Comparison of ENCODE assay signal across 11 cellular contexts in the genomic region with DNA sequence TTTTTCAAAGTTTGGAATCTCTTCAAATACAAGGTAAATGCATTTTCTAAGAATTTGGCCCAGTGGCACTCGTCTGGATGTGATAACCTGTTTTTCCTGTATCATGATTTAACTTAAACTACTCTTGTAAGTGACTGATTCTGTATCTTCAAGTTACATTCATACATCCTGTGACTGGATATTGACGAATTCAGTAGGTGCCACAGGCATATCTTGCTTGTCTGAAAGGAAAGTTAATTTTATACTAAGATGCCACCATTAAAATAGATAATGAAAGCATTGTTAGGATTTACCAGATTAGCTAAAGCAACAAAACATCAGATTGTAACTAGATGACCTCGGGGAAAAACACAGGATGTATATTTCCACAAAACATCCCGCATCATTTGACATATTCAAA.
DNase-seq lines count a peak whose midpoint lies in the region; ATAC-seq lines count a peak whose summit lies in the region.
"Had no signal": no experiment of that assay in that cellular context is flagged by ENCODE, and none has a peak within 500 bp of the region (broad histone marks: within the 10 kb centered on the region; RNA-seq: fewer than 3 reads in every experiment).

No MANE protein-coding gene starts in this region.

- no peak overlapping the region for H3K27ac Mint-ChIP-seq in T-helper 2 cell treated with Interferon-gamma antibody and Interleukin-4, amounts not matched to agents 5 μg/mL and 100 μg/mL, for 36 hours
- H3K27ac Mint-ChIP-seq: activated T-cell treated with anti-CD3 and anti-CD28 coated beads, Interleukin-2, amount 50 U/mL, for 24 hours had no signal

- ATAC-seq in GM19025 (IDR thresholded peaks at IDR 0.05; ENCODE audit: low read depth, unreplicated experiment) (peak; percentile 10), HG02678 (IDR thresholded peaks at IDR 0.05; ENCODE audit: unreplicated experiment) (peak; percentile 22), HG03558 (IDR thresholded peaks at IDR 0.05; ENCODE audit: extremely low read depth, unreplicated experiment) (peak; percentile 6)

- DNase-seq in superior temporal gyrus (ENCODE audit: extremely low spot score) (peak; percentile 56), KBM-7 (no peak)
- DNase-seq in T-helper 2 cell treated with Interferon-gamma antibody and Interleukin-4, amounts not matched to agents 5 μg/mL and 100 μg/mL, for 36 hours (ENCODE audit: low spot score), result no peak
- no peak for DNase-seq in stimulated activated CD4-positive, alpha-beta T cell treated with anti-CD3 and anti-CD28 coated beads, Interleukin-4, amount 100 ng/mL, for 1 hour
- DNase-seq: activated T-cell treated with anti-CD3 and anti-CD28 coated beads, Interleukin-2, amount 50 U/mL, for 24 hours; central memory CD4-positive, alpha-beta T cell; DMS 273 treated with DMSO at 0.1 percent for 48 hours; NCI-H774 had no signal

- H3K4me3 Mint-ChIP-seq in T-helper 2 cell treated with Interferon-gamma antibody and Interleukin-4, amounts not matched to agents 5 μg/mL and 100 μg/mL, for 36 hours, result no peak overlapping the region
- H3K4me3 Mint-ChIP-seq: activated T-cell treated with anti-CD3 and anti-CD28 coated beads, Interleukin-2, amount 50 U/mL, for 24 hours had no signal

- H3K4me1 Mint-ChIP-seq in T-helper 2 cell treated with Interferon-gamma antibody and Interleukin-4, amounts not matched to agents 5 μg/mL and 100 μg/mL, for 36 hours (ENCODE audit: low read depth), result no peaks in the 10 kb centered on the region

- H3K36me3 Mint-ChIP-seq in T-helper 2 cell treated with Interferon-gamma antibody and Interleukin-4, amounts not matched to agents 5 μg/mL and 100 μg/mL, for 36 hours (ENCODE audit: low read depth), result no peaks in the 10 kb centered on the region

- no peaks in the 10 kb centered on the region for H3K27me3 Mint-ChIP-seq in T-helper 2 cell treated with Interferon-gamma antibody and Interleukin-4, amounts not matched to agents 5 μg/mL and 100 μg/mL, for 36 hours (ENCODE audit: low read depth)
- H3K27me3 Mint-ChIP-seq: activated T-cell treated with anti-CD3 and anti-CD28 coated beads, Interleukin-2, amount 50 U/mL, for 24 hours had no signal

- H3K9me3 Mint-ChIP-seq in T-helper 2 cell treated with Interferon-gamma antibody and Interleukin-4, amounts not matched to agents 5 μg/mL and 100 μg/mL, for 36 hours, result no peaks in the 10 kb centered on the region
- H3K9me3 Mint-ChIP-seq: activated T-cell treated with anti-CD3 and anti-CD28 coated beads, Interleukin-2, amount 50 U/mL, for 24 hours had no signal

- in situ Hi-C loops in KBM-7 (cut with MboI; ENCODE audit: low pct_unique_long_range_greater_than_20kb, low sequenced_read_pairs), result no loop called here
